17 cellular contexts compared by ENCODE assay signal in genomic region chr18:14922031-14922430, GRCh38.
"Had no signal": no experiment of that assay in that cellular context is flagged by ENCODE, and none has a peak within 500 bp of the region (broad histone marks: within the 10 kb centered on the region; RNA-seq: fewer than 3 reads in every experiment).

No MANE protein-coding gene starts in this region.

- ATAC-seq: effector memory CD8-positive, alpha-beta T cell; gastroesophageal sphincter; naive thymus-derived CD8-positive, alpha-beta T cell; sciatic nerve had no signal

- H3K4me3 ChIP-seq: esophagus squamous epithelium, gastroesophageal sphincter, stomach, thoracic aorta had no signal

- DNase-seq: effector memory CD8-positive, alpha-beta T cell; esophagus squamous epithelium; foreskin fibroblast; glutamatergic neuron; kidney; mesendoderm; naive thymus-derived CD8-positive, alpha-beta T cell; stimulated activated naive CD4-positive, alpha-beta T cell; stomach; substantia nigra; trophoblast cell had no signal

- H3K27ac ChIP-seq: epithelial cell of prostate, esophagus squamous epithelium, gastroesophageal sphincter, neutrophil, stomach, thoracic aorta had no signal

- H3K9me3 ChIP-seq: gastroesophageal sphincter, neutrophil, stomach, thoracic aorta had no signal

- H3K36me3 Mint-ChIP-seq: immature natural killer cell; naive thymus-derived CD8-positive, alpha-beta T cell had no signal

- H3K27ac Mint-ChIP-seq: effector memory CD8-positive, alpha-beta T cell; naive thymus-derived CD8-positive, alpha-beta T cell had no signal

- H3K27me3 ChIP-seq: esophagus squamous epithelium, gastroesophageal sphincter, neutrophil, stomach had no signal

- H3K4me3 Mint-ChIP-seq: effector memory CD8-positive, alpha-beta T cell; naive thymus-derived CD8-positive, alpha-beta T cell had no signal

- H3K36me3 ChIP-seq: esophagus squamous epithelium, gastroesophageal sphincter, neutrophil, stomach, thoracic aorta had no signal

- H3K9me3 Mint-ChIP-seq: effector memory CD8-positive, alpha-beta T cell had no signal

- H3K4me1 ChIP-seq: esophagus squamous epithelium, gastroesophageal sphincter had no signal
